In genomic region chr11:123382555-123383074, GRCh38 we compare ENCODE assay signal across 15 cellular contexts. TPM values are rescaled to one million over a fixed set of nuclear protein-coding genes. Genes with fewer than 3 reads are reported as not detected.
DNase-seq lines count a peak whose midpoint lies in the region; ATAC-seq and TF ChIP-seq lines count a peak whose summit lies in the region.
"Had no signal": no experiment of that assay in that cellular context is flagged by ENCODE, and none has a peak within 500 bp of the region (broad histone marks: within the 10 kb centered on the region; RNA-seq: fewer than 3 reads in every experiment).

No MANE protein-coding gene starts in this region.

- intact Hi-C loops in CD14-positive monocyte (cut with micrococcal nuclease), result no loop called here

- H3K27ac Mint-ChIP-seq in T-helper 17 cell (peak overlapping the region; percentile 53), CD14-positive monocyte (no peak overlapping the region)
- H3K27ac Mint-ChIP-seq: naive B cell had no signal

- no peak overlapping the region for H3K4me3 Mint-ChIP-seq in T-helper 17 cell
- no peak overlapping the region for H3K4me3 Mint-ChIP-seq in CD14-positive monocyte
- H3K4me3 Mint-ChIP-seq: naive B cell had no signal

- H3K27me3 Mint-ChIP-seq in T-helper 17 cell, result no peaks in the 10 kb centered on the region
- peaks cover 0 to 2% (median 0%) of the 10 kb centered on the region in 3 donors for H3K27me3 Mint-ChIP-seq in CD14-positive monocyte (ENCODE audit: low read depth in 3 of 3)
- H3K27me3 Mint-ChIP-seq: naive B cell had no signal

- no peaks in the 10 kb centered on the region for H3K9me3 ChIP-seq in T-helper 17 cell (ENCODE audit: control insufficient read depth, low read length, poor library complexity, severe bottlenecking)
- H3K9me3 ChIP-seq: left ventricle myocardium inferior, SJCRH30 had no signal

- H3K4me1 Mint-ChIP-seq in T-helper 17 cell (peaks cover 14% of the 10 kb centered on the region), CD14-positive monocyte (no peaks in the 10 kb centered on the region)
- H3K4me1 Mint-ChIP-seq: naive B cell had no signal

- DNase-seq in stimulated activated CD4-positive, alpha-beta T cell treated with anti-CD3 and anti-CD28 coated beads, Interleukin-4, amount 100 ng/mL, for 24 hours, result peak; percentile 6
- no peak for DNase-seq in stimulated activated CD4-positive, alpha-beta T cell treated with anti-CD3 and anti-CD28 coated beads, Interleukin-12 subunit alpha, Interleukin-12 subunit beta, amount 100 ng/mL, for 4 hours
- DNase-seq in T-helper 17 cell (no peak), CD14-positive monocyte (ENCODE audit: low spot score) (no peak), NCI-H748 (lab: John Stamatoyannopoulos, UW; ENCODE audit: unreplicated experiment) (no peak), foreskin fibroblast (no peak), hepatic stellate cell (ENCODE audit: low spot score) (no peak)
- DNase-seq: dermis blood vessel endothelial cell; DMS 273 treated with DMSO at 0.1 percent for 48 hours; left ventricle myocardium inferior; MV-4-11; naive B cell; NK-92 treated with Interleukin-12 subunit alpha and Interleukin-12 subunit beta, amount 100 ng/mL, for 24 hours; SJCRH30 had no signal

- H3K9me3 Mint-ChIP-seq in CD14-positive monocyte, result no peaks in the 10 kb centered on the region
- H3K9me3 Mint-ChIP-seq: naive B cell had no signal

- peak; percentile 4 for ATAC-seq in HG02763 (IDR thresholded peaks at IDR 0.05; ENCODE audit: unreplicated experiment)
- ATAC-seq in T-helper 17 cell, result no peak

- no peak overlapping the region for H3K4me3 ChIP-seq in foreskin fibroblast (ENCODE audit: low read depth in 1 of 2, low read length in 2 of 2)
- H3K4me3 ChIP-seq: left ventricle myocardium inferior, SJCRH30 had no signal

- no peak for TF ChIP-seq CTCF in CD14-positive monocyte (IDR thresholded peaks at IDR 0.05)
- TF ChIP-seq CTCF in foreskin fibroblast (IDR thresholded peaks at IDR 0.05; ENCODE audit: low read depth, low read length), result no peak

- H3K36me3 Mint-ChIP-seq in T-helper 17 cell (ENCODE audit: low read depth), result no peaks in the 10 kb centered on the region
- H3K36me3 Mint-ChIP-seq in CD14-positive monocyte, result no peaks in the 10 kb centered on the region
- H3K36me3 Mint-ChIP-seq: naive B cell had no signal

RNA-seq across cellular contexts. Expression of gene GRAMD1B, which starts 47.5 kb away (rescaled TPM):
- total RNA-seq in T-helper 17 cell, result 10 to 100 TPM; 25.1 to 33.1 TPM
- 1 to 10 TPM; 3.2 to 3.3 TPM for polyA plus RNA-seq in CD14-positive monocyte
